26 cellular contexts compared by ENCODE assay signal in the genomic region with DNA sequence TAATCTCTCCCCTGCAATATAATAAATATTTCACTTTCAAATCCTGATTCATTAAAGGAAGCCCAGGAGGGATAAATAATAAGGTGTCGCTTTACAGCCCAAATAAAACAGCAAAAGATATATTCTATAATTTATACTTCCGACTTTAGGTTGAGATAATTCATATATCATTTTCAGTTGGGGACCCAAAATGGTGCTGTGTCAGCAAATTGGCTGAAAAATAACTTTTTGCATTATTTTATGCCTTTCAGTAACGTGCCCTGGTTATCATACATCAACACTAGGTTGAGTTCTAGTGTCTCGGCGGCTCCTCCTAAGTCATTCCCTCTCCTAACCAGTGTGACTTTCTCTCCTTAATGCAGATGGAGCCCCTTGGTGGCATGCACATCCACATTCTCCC.
"Had no signal": no experiment of that assay in that cellular context is flagged by ENCODE, and none has a peak within 500 bp of the region (broad histone marks: within the 10 kb centered on the region; RNA-seq: fewer than 3 reads in every experiment).

No MANE protein-coding gene starts in this region.

- ATAC-seq: effector memory CD8-positive, alpha-beta T cell; esophagus mucosa; gastrocnemius medialis; heart right ventricle; left cardiac atrium; left lung; left ventricle myocardium superior; lower lobe of right lung; mucosa of descending colon had no signal

- H3K9me3 ChIP-seq: colonic mucosa, esophagus squamous epithelium, gastrocnemius medialis, left lung, lower lobe of right lung, mucosa of descending colon had no signal

- H3K27me3 ChIP-seq: colonic mucosa, gastrocnemius medialis, heart right ventricle, left lung had no signal

- H3K36me3 ChIP-seq: colonic mucosa, esophagus squamous epithelium, gastrocnemius medialis, heart right ventricle, left lung, lower lobe of right lung had no signal

- FAIRE-seq: endometrium, islet of Langerhans, keratinocyte had no signal

- H3K27ac ChIP-seq: colonic mucosa, epithelial cell of prostate, esophagus squamous epithelium, gastrocnemius medialis, heart right ventricle, left lung, lower lobe of right lung had no signal

- DNase-seq: colonic mucosa; cortex of kidney; effector CD8-positive, alpha-beta T cell; effector memory CD8-positive, alpha-beta T cell; endodermal cell; erythroblast; esophagus squamous epithelium; foreskin fibroblast; foreskin melanocyte; gastrocnemius medialis; glutamatergic neuron; head of caudate nucleus; heart right ventricle; hippocampal formation; left cardiac atrium; left lung; left ventricle myocardium superior; lower lobe of right lung; mesenchymal stem cell; mucosa of descending colon; naive B cell had no signal

- H3K4me3 ChIP-seq: colonic mucosa, esophagus squamous epithelium, gastrocnemius medialis, heart right ventricle, left lung, lower lobe of right lung, mucosa of descending colon had no signal

- H3K4me1 ChIP-seq: colonic mucosa, esophagus squamous epithelium, gastrocnemius medialis, heart right ventricle, left lung, lower lobe of right lung had no signal
